In the genomic region with DNA sequence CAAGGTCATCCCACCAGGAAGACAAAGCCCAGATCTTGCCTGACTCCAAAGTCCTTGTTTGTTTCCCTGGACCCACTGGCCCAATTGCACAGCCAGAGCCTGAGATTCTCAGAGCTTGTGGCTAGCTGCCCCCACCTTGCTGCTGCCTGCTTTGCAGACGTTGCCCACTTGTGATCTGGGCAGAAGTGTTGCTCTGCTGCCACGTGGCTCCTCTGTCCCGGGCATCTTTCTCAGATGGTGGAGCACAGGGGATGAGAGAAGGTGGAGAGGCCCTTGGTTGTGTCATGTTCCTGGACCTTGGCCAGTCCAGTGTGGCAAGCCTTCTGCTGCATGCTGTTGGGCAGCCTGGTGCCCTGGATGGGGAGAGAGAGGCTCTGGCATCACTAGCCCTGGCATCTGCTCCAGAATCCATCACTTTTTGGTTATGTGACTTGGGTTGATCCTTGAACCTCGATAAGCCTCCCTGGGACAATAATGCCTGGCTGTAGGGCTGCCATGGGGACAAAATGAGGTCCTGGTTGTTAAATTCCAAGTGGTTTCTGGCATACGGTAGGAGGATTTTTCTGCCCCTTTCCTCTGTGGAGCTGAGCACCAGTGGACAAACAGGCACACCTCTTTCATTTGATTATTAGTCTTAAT, we compare ENCODE assay signal across 16 cellular contexts. TPM values are rescaled to one million over a fixed set of nuclear protein-coding genes. Genes with fewer than 3 reads are reported as not detected.
DNase-seq lines count a peak whose midpoint lies in the region.
"Had no signal": no experiment of that assay in that cellular context is flagged by ENCODE, and none has a peak within 500 bp of the region (broad histone marks: within the 10 kb centered on the region; RNA-seq: fewer than 3 reads in every experiment).

No MANE protein-coding gene starts in this region.

- peak overlapping the region; percentile 79 for H2AK5ac ChIP-seq in neuronal stem cell (ENCODE audit: low read depth, low read length)

- H2BK120ac ChIP-seq in neuronal stem cell (ENCODE audit: low read depth, low read length), result no peak overlapping the region

- peaks cover 0 to 21% (median 2%) of the 10 kb centered on the region in 3 experiments for H3K27me3 ChIP-seq in neuronal stem cell (ENCODE audit: control insufficient read depth in 3 of 3, insufficient read depth in 3 of 3, low read depth in 1 of 3, low read length in 3 of 3)
- H3K27me3 ChIP-seq: BE2C had no signal

- H3K4me1 ChIP-seq in neuronal stem cell (ENCODE audit: control insufficient read depth in 2 of 2, insufficient read depth in 1 of 2, low read depth in 1 of 2, low read length in 2 of 2), result peaks cover 0 to 4% of the 10 kb centered on the region in 2 donors

- no peak overlapping the region for H3K4ac ChIP-seq in neuronal stem cell (ENCODE audit: low read length)

- no peaks in the 10 kb centered on the region for H3K79me1 ChIP-seq in neuronal stem cell (ENCODE audit: low read depth, low read length)

- H3K36me3 ChIP-seq in neuronal stem cell (replicated peaks in 1 of 2; ENCODE audit: control insufficient read depth in 2 of 2, insufficient read depth in 2 of 2, low read length in 2 of 2), result no peaks in the 10 kb centered on the region
- H3K36me3 ChIP-seq: BE2C had no signal

- H4K91ac ChIP-seq in neuronal stem cell (ENCODE audit: low read depth, low read length, poor library complexity), result no peak overlapping the region

- H2BK15ac ChIP-seq in neuronal stem cell (ENCODE audit: low read length), result peak overlapping the region; percentile 3

- no peak overlapping the region for H3K18ac ChIP-seq in neuronal stem cell (ENCODE audit: low read length)

- H2BK12ac ChIP-seq in neuronal stem cell (ENCODE audit: low read length), result no peak overlapping the region

- DNase-seq in NCI-H2029 (lab: John Stamatoyannopoulos, UW), result peak; percentile 89
- peak; percentile 51 for DNase-seq in fibroblast of gingiva (ENCODE audit: low read depth)
- DNase-seq in neuronal stem cell (ENCODE audit: low spot score), result no peak
- no peak for DNase-seq in NCI-H1436 (lab: John Stamatoyannopoulos, UW)
- no peak for DNase-seq in NCI-H2171 (lab: John Stamatoyannopoulos, UW)
- DNase-seq in occipital lobe (lab: John Stamatoyannopoulos, UW), result no peak
- DNase-seq: activated CD4-positive, alpha-beta T cell treated with anti-CD3 and anti-CD28 coated beads for 48 hours; activated T-cell treated with anti-CD3 and anti-CD28 coated beads, Interleukin-2, amount 50 U/mL, for 72 hours; BE2C; naive B cell; NCI-H226; PC-9; retina had no signal

- no CpG with 5 or more reads among the region's 5 CpGs for WGBS in neuronal stem cell (ENCODE audit: extremely low coverage in 2 of 2, insufficient read length in 2 of 2, insufficient replicate concordance in 1 of 2), 2 donors

- H2AFZ ChIP-seq in neuronal stem cell (ENCODE audit: low read length), result no peak overlapping the region
- H2AFZ ChIP-seq: PC-9 had no signal

- no peak overlapping the region for H3K4me2 ChIP-seq in neuronal stem cell (ENCODE audit: insufficient read depth, low read length, poor library complexity, severe bottlenecking)

- H3K14ac ChIP-seq in neuronal stem cell (ENCODE audit: low read length), result no peak overlapping the region

- no peak overlapping the region for H2BK5ac ChIP-seq in neuronal stem cell (ENCODE audit: low read length)

- H3K9me3 ChIP-seq in neuronal stem cell (replicated peaks in 1 of 2; ENCODE audit: control insufficient read depth in 2 of 2, insufficient read depth in 1 of 2, low read depth in 1 of 2, low read length in 2 of 2), result no peaks in the 10 kb centered on the region
- H3K9me3 ChIP-seq: BE2C had no signal

- H3K27ac ChIP-seq in neuronal stem cell (replicated peaks; ENCODE audit: low read length), result no peak overlapping the region

- H3K9ac ChIP-seq in neuronal stem cell (ENCODE audit: low read depth, low read length, poor library complexity), result no peak overlapping the region

- no peak overlapping the region for H3K23ac ChIP-seq in neuronal stem cell (ENCODE audit: low read depth, low read length, poor library complexity)

- H4K8ac ChIP-seq in neuronal stem cell (ENCODE audit: low read depth, low read length), result no peak overlapping the region

- no peak overlapping the region for H3K4me3 ChIP-seq in neuronal stem cell (ENCODE audit: low read length in 2 of 2)
- H3K4me3 ChIP-seq: PC-9 had no signal

RNA-seq across cellular contexts. Expression of a gene that starts 1.5 kb away (rescaled TPM):
- polyA plus RNA-seq in neuronal stem cell (2013, experiment 1 of 2), result not detected
- polyA plus RNA-seq in neuronal stem cell (2013, experiment 2 of 2), result 0.03 TPM
- total RNA-seq in occipital lobe, result not detected
- total RNA-seq: activated T-cell treated with anti-CD3 and anti-CD28 coated beads, Interleukin-2, amount 50 U/mL, for 72 hours; dermis microvascular lymphatic vessel endothelial cell; fibroblast of villous mesenchyme; H4; PC-9 had no signal

RNA-seq across cellular contexts. Expression of a gene that starts 6.2 kb away (rescaled TPM):
- polyA plus RNA-seq in neuronal stem cell (2013, experiment 1 of 2), result 59.8 TPM
- 57.4 TPM for polyA plus RNA-seq in neuronal stem cell (2013, experiment 2 of 2)
- total RNA-seq in occipital lobe, result 11.2 TPM

RNA-seq across cellular contexts. Expression of a gene that starts 15.1 kb away (rescaled TPM):
- polyA plus RNA-seq in neuronal stem cell (2013, experiment 1 of 2), result 7.7 TPM
- 8.2 TPM for polyA plus RNA-seq in neuronal stem cell (2013, experiment 2 of 2)
- 8.1 TPM for total RNA-seq in occipital lobe

RNA-seq across cellular contexts. Expression of a gene that starts 25.2 kb away (rescaled TPM):
- 9.7 TPM for polyA plus RNA-seq in neuronal stem cell (2013, experiment 1 of 2)
- 11.6 TPM for polyA plus RNA-seq in neuronal stem cell (2013, experiment 2 of 2)
- 11.5 TPM for total RNA-seq in occipital lobe

RNA-seq across cellular contexts. Expression of a gene that starts 44.9 kb away (rescaled TPM):
- 0.04 TPM for polyA plus RNA-seq in neuronal stem cell (2013, experiment 1 of 2)
- polyA plus RNA-seq in neuronal stem cell (2013, experiment 2 of 2), result 0.03 TPM
- not detected for total RNA-seq in occipital lobe
- total RNA-seq: dermis microvascular lymphatic vessel endothelial cell, fibroblast of villous mesenchyme, H4 had no signal

Comparison
In these comparisons a context has a peak if more than half of its experiments do, and no peak if none do; other contexts are left out.
1. DNase-seq: peak in NCI-H2029 (single experiment) and fibroblast of gingiva (single experiment); none in neuronal stem cell (single experiment), NCI-H1436 (single experiment), NCI-H2171 (single experiment) and occipital lobe (single experiment).